11 cellular contexts compared by ENCODE assay signal in genomic region chr11:102552447-102553200, GRCh38. TPM values are rescaled to one million over a fixed set of nuclear protein-coding genes. Genes with fewer than 3 reads are reported as not detected.
DNase-seq lines count a peak whose midpoint lies in the region; ATAC-seq and TF ChIP-seq lines count a peak whose summit lies in the region.
"Had no signal": no experiment of that assay in that cellular context is flagged by ENCODE, and none has a peak within 500 bp of the region (broad histone marks: within the 10 kb centered on the region; RNA-seq: fewer than 3 reads in every experiment).

No MANE protein-coding gene starts in this region.

- no peaks in the 10 kb centered on the region for H3K36me3 Mint-ChIP-seq in progenitor cell of endocrine pancreas (ENCODE audit: insufficient read depth)

- H3K9me3 Mint-ChIP-seq in progenitor cell of endocrine pancreas (ENCODE audit: low read depth), result no peaks in the 10 kb centered on the region
- H3K9me3 Mint-ChIP-seq: activated naive CD8-positive, alpha-beta T cell treated with anti-CD3 and anti-CD28 coated beads, Interleukin-2, amount 50 U/mL, for 24 hours had no signal

- no peaks in the 10 kb centered on the region for H3K27me3 ChIP-seq in thyroid gland

- WGBS in thyroid gland, 2 donors, result 40 to 46% methylated on average over 9 of the region's 9 CpGs

- no peaks in the 10 kb centered on the region for H3K4me1 Mint-ChIP-seq in progenitor cell of endocrine pancreas (ENCODE audit: low read depth)

- H3K27ac ChIP-seq in thyroid gland, result peak overlapping the region in 1 of 3 donors; percentile 62

- DNase-seq in H4 (ENCODE audit: low spot score) (peak; percentile 75), SW480 (ENCODE audit: low spot score) (peak; percentile 85), iris pigment epithelial cell (ENCODE audit: low read depth) (peak; percentile 28), thyroid gland (peak; percentile 30 to 57), progenitor cell of endocrine pancreas (ENCODE audit: low spot score, unreplicated experiment) (no peak), NK-92 (lab: John Stamatoyannopoulos, UW; ENCODE audit: unreplicated experiment) (no peak)
- DNase-seq: activated CD8-positive, alpha-beta memory T cell treated with anti-CD3 and anti-CD28 coated beads, Interleukin-2, amount 50 U/mL, for 4 hours; activated naive CD8-positive, alpha-beta T cell treated with anti-CD3 and anti-CD28 coated beads, Interleukin-2, amount 50 U/mL, for 24 hours; DND-41; substantia nigra had no signal

- TF ChIP-seq CTCF in thyroid gland (IDR thresholded peaks at IDR 0.05) (no peak), progenitor cell of endocrine pancreas (IDR thresholded peaks at IDR 0.05; ENCODE audit: unreplicated experiment) (no peak)

- no peak overlapping the region for H3K27ac Mint-ChIP-seq in progenitor cell of endocrine pancreas
- H3K27ac Mint-ChIP-seq: activated naive CD8-positive, alpha-beta T cell treated with anti-CD3 and anti-CD28 coated beads, Interleukin-2, amount 50 U/mL, for 24 hours had no signal

- H3K9me3 ChIP-seq in thyroid gland, result no peaks in the 10 kb centered on the region

- peaks cover 0 to 25% of the 10 kb centered on the region in 2 donors for H3K4me1 ChIP-seq in thyroid gland

- TF ChIP-seq POLR2A in thyroid gland (IDR thresholded peaks at IDR 0.05), result no peak

- ATAC-seq in HG03469 (IDR thresholded peaks at IDR 0.05; ENCODE audit: unreplicated experiment), result no peak
- ATAC-seq: activated naive CD8-positive, alpha-beta T cell treated with anti-CD3 and anti-CD28 coated beads, Interleukin-2, amount 50 U/mL, for 24 hours had no signal

- no peak overlapping the region for H3K4me3 Mint-ChIP-seq in progenitor cell of endocrine pancreas (ENCODE audit: low read depth)
- H3K4me3 Mint-ChIP-seq: activated naive CD8-positive, alpha-beta T cell treated with anti-CD3 and anti-CD28 coated beads, Interleukin-2, amount 50 U/mL, for 24 hours had no signal

- no peaks in the 10 kb centered on the region for H3K36me3 ChIP-seq in thyroid gland

- H3K27me3 Mint-ChIP-seq in progenitor cell of endocrine pancreas, result peaks cover 10% of the 10 kb centered on the region
- H3K27me3 Mint-ChIP-seq: activated naive CD8-positive, alpha-beta T cell treated with anti-CD3 and anti-CD28 coated beads, Interleukin-2, amount 50 U/mL, for 24 hours had no signal

- intact Hi-C loops in thyroid gland (cut with DNase I), result no loop called here

- H3K4me3 ChIP-seq in thyroid gland (replicated peaks in 1 of 3), result no peak overlapping the region

RNA-seq across cellular contexts. Expression of gene MMP7, which starts 22.1 kb away (rescaled TPM):
- total RNA-seq in H4 (2014; rRNA removed; shearing (Covaris generic)), result 0.06 TPM in 1 of 2 replicates, not detected in the other
- 1 to 10 TPM in 1 of 4 donors, not detected in 3; 1.2 TPM for total RNA-seq in thyroid gland
- not detected in 2 replicates for total RNA-seq in progenitor cell of endocrine pancreas

Comparison
In these comparisons a context has a peak if more than half of its experiments do, and no peak if none do; other contexts are left out.
1. DNase-seq: peak in H4 (single experiment), SW480 (single experiment), iris pigment epithelial cell (single experiment) and thyroid gland (2 of 2); none in progenitor cell of endocrine pancreas (single experiment) and NK-92 (single experiment).